ENCODE assay signal across 16 cellular contexts in genomic region chr9:124353811-124354274, GRCh38.
A peak's percentile ranks its signal among the peaks of the same experiment; 100 is the strongest.
DNase-seq lines count a peak whose midpoint lies in the region; ATAC-seq, FAIRE-seq and TF ChIP-seq lines count a peak whose summit lies in the region.
"Had no signal": no experiment of that assay in that cellular context is flagged by ENCODE, and none has a peak within 500 bp of the region (broad histone marks: within the 10 kb centered on the region; RNA-seq: fewer than 3 reads in every experiment).

No MANE protein-coding gene starts in this region.

- H2BK15ac ChIP-seq in H9 (ENCODE audit: low read depth, low read length), result no peak overlapping the region

- no peak for ATAC-seq in stimulated activated naive CD8-positive, alpha-beta T cell treated with anti-CD3 and anti-CD28 coated beads, Interleukin-15, Interleukin-2, amounts not matched to agents 100 U/mL and 50 U/mL, for 24 hours
- ATAC-seq in HG03521 (IDR thresholded peaks at IDR 0.05; ENCODE audit: unreplicated experiment), result no peak

- no peak overlapping the region for H2AK5ac ChIP-seq in H9 (ENCODE audit: insufficient read length, low read length)

- no peak overlapping the region for H2BK5ac ChIP-seq in H9 (ENCODE audit: insufficient read length, low read length)

- H3K14ac ChIP-seq in H9 (ENCODE audit: insufficient read depth, low read length), result no peak overlapping the region

- H3K27ac Mint-ChIP-seq in stimulated activated naive CD8-positive, alpha-beta T cell treated with anti-CD3 and anti-CD28 coated beads, Interleukin-15, Interleukin-2, amounts not matched to agents 100 ng/mL and 50 ng/mL, for 24 hours, result peak overlapping the region; percentile 22
- H3K27ac Mint-ChIP-seq in astrocyte (ENCODE audit: unreplicated experiment) (peak overlapping the region; percentile 63), H9 (peak overlapping the region in 1 of 3 experiments; percentile 37; a peak in 1 of 7 replicates)
- H3K27ac Mint-ChIP-seq: activated T-helper 1 cell treated with anti-CD3 and anti-CD28 coated beads, Interleukin-12 subunit alpha, Interleukin-12 subunit beta, Interleukin-2, Interleukin-4 antibody, amounts not matched to agents 30 ng/mL and 10 ng/mL and 1 ng/mL, durations not matched to agents 14 hours and 24 hours and 36 hours had no signal

- H4K20me1 ChIP-seq in astrocyte (ENCODE audit: insufficient read depth, low read length) (peaks cover 98% of the 10 kb centered on the region), H9 (ENCODE audit: control insufficient read depth, insufficient read depth, insufficient read length) (no peaks in the 10 kb centered on the region)

- peaks cover 19% of the 10 kb centered on the region for H3K4me1 Mint-ChIP-seq in stimulated activated naive CD8-positive, alpha-beta T cell treated with anti-CD3 and anti-CD28 coated beads, Interleukin-15, Interleukin-2, amounts not matched to agents 100 ng/mL and 50 ng/mL, for 24 hours (ENCODE audit: low read depth)
- H3K4me1 Mint-ChIP-seq in astrocyte (ENCODE audit: low read depth, unreplicated experiment) (peaks cover 12% of the 10 kb centered on the region), H9 (peaks cover 5 to 19% of the 10 kb centered on the region in 2 experiments; a peak in 3 of 4 replicates)

- no peaks in the 10 kb centered on the region for H3K9me3 ChIP-seq in astrocyte (ENCODE audit: insufficient read depth, low read depth, low read length)
- no peaks in the 10 kb centered on the region for H3K9me3 ChIP-seq in H9 (ENCODE audit: control insufficient read depth, low read depth, low read length)
- H3K9me3 ChIP-seq: testis had no signal

- H3K4me1 ChIP-seq in astrocyte (ENCODE audit: insufficient read depth, low read length) (no peaks in the 10 kb centered on the region), H9 (ENCODE audit: insufficient read depth, low read length) (no peaks in the 10 kb centered on the region)
- H3K4me1 ChIP-seq: testis had no signal

- no peak overlapping the region for H2BK12ac ChIP-seq in H9 (ENCODE audit: insufficient read length, low read depth, low read length)

- TF ChIP-seq CTCF in astrocyte (IDR thresholded peaks at IDR 0.05; ENCODE audit: insufficient read depth, low read depth, low read length) (no peak), H9 (conservative IDR thresholded peaks at IDR 0.05) (no peak)

- H3K23ac ChIP-seq in H9 (ENCODE audit: insufficient read length, low read depth, low read length), result no peak overlapping the region

- H3T11ph ChIP-seq in H9 (ENCODE audit: low read length), result no peak overlapping the region

- H3K18ac ChIP-seq in H9 (ENCODE audit: insufficient read length, low read depth, low read length), result no peak overlapping the region

- H3K27me3 ChIP-seq in astrocyte (ENCODE audit: insufficient read depth, low read length) (no peaks in the 10 kb centered on the region), H9 (ENCODE audit: insufficient read depth, low read length) (no peaks in the 10 kb centered on the region)
- H3K27me3 ChIP-seq: testis had no signal

- no peak overlapping the region for H2AFZ ChIP-seq in astrocyte (ENCODE audit: low read depth, low read length)
- no peak overlapping the region for H2AFZ ChIP-seq in H9 (ENCODE audit: low read length)

- H3K4me3 ChIP-seq in astrocyte (ENCODE audit: insufficient read depth, low read depth, low read length), result no peak overlapping the region
- H3K4me3 ChIP-seq: SK-N-MC, testis had no signal

- H3K27ac ChIP-seq in astrocyte (ENCODE audit: low read depth, low read length), result no peak overlapping the region
- no peak overlapping the region for H3K27ac ChIP-seq in H9 (ENCODE audit: insufficient read length, low read depth, low read length)
- H3K27ac ChIP-seq: SK-N-MC, testis had no signal

- no CpG with 5 or more reads among the region's 4 CpGs for WGBS in H9 (ENCODE audit: extremely low coverage, insufficient read length, low lambda C conversion rate)

- no peak for FAIRE-seq in astrocyte (lab: Jason Lieb, UNC)
- FAIRE-seq: colon had no signal

- H3K79me1 ChIP-seq in H9 (ENCODE audit: insufficient read depth, low read depth, low read length, poor library complexity, severe bottlenecking), result no peaks in the 10 kb centered on the region

- no peak overlapping the region for H4K8ac ChIP-seq in H9 (replicated peaks; ENCODE audit: insufficient read length, low read depth, low read length)

- peaks cover 48% of the 10 kb centered on the region for H3K36me3 ChIP-seq in astrocyte (ENCODE audit: insufficient read depth, low read length)

- no peaks in the 10 kb centered on the region for H3K9me3 Mint-ChIP-seq in stimulated activated naive CD8-positive, alpha-beta T cell treated with anti-CD3 and anti-CD28 coated beads, Interleukin-15, Interleukin-2, amounts not matched to agents 100 ng/mL and 50 ng/mL, for 24 hours
- H3K9me3 Mint-ChIP-seq in astrocyte (ENCODE audit: unreplicated experiment) (no peaks in the 10 kb centered on the region), H9 (no peaks in the 10 kb centered on the region)
- H3K9me3 Mint-ChIP-seq: activated T-helper 1 cell treated with anti-CD3 and anti-CD28 coated beads, Interleukin-12 subunit alpha, Interleukin-12 subunit beta, Interleukin-2, Interleukin-4 antibody, amounts not matched to agents 30 ng/mL and 10 ng/mL and 1 ng/mL, durations not matched to agents 14 hours and 24 hours and 36 hours had no signal

- no peaks in the 10 kb centered on the region for H3K23me2 ChIP-seq in H9 (ENCODE audit: insufficient read length, low read depth, low read length, poor library complexity, severe bottlenecking)

- no peak overlapping the region for H3K56ac ChIP-seq in H9 (ENCODE audit: insufficient read length, low read depth, low read length)

- H2BK120ac ChIP-seq in H9 (ENCODE audit: low read depth, low read length, poor library complexity, severe bottlenecking), result no peak overlapping the region

- DNase-seq in stimulated activated naive CD8-positive, alpha-beta T cell treated with anti-CD3 and anti-CD28 coated beads, Interleukin-15, Interleukin-2, amounts not matched to agents 100 U/mL and 50 U/mL, for 24 hours, result no peak
- DNase-seq in astrocyte (ENCODE audit: low read depth) (peak; percentile 22), kidney tubule cell (ENCODE audit: low spot score) (peak; percentile 80), H9 (no peak), NCI-H2171 treated with DMSO at 0.1 percent for 48 hours (lab: John Stamatoyannopoulos, UW) (no peak), OCI-M2 (lab: John Stamatoyannopoulos, UW; ENCODE audit: unreplicated experiment) (no peak)
- DNase-seq: GF-D8, glutamatergic neuron, NCI-H1436, NCI-H774 had no signal

- no peak overlapping the region for H2BK20ac ChIP-seq in H9 (ENCODE audit: low read depth, low read length, poor library complexity, severe bottlenecking)

- H3K79me2 ChIP-seq in astrocyte (ENCODE audit: insufficient read depth, low read length) (peaks cover 62% of the 10 kb centered on the region), H9 (ENCODE audit: insufficient read depth, low read length) (peaks cover 2% of the 10 kb centered on the region; the same call in 1 of the 2 replicates)

- no peak overlapping the region for H4K5ac ChIP-seq in H9 (ENCODE audit: insufficient read length, low read depth, low read length)

- no peak overlapping the region for H3K4ac ChIP-seq in H9 (ENCODE audit: low read depth, low read length)

- peaks cover 49% of the 10 kb centered on the region for H3K36me3 Mint-ChIP-seq in stimulated activated naive CD8-positive, alpha-beta T cell treated with anti-CD3 and anti-CD28 coated beads, Interleukin-15, Interleukin-2, amounts not matched to agents 100 ng/mL and 50 ng/mL, for 24 hours (ENCODE audit: low read depth)
- peaks cover 15% of the 10 kb centered on the region for H3K36me3 Mint-ChIP-seq in astrocyte (ENCODE audit: low read depth, unreplicated experiment)
- peaks cover 22 to 53% (median 47%) of the 10 kb centered on the region in 3 experiments; a peak in 6 of 7 replicates for H3K36me3 Mint-ChIP-seq in H9 (ENCODE audit: insufficient read depth in 1 of 3, low read depth in 3 of 3)

- no peaks in the 10 kb centered on the region for H3K27me3 Mint-ChIP-seq in stimulated activated naive CD8-positive, alpha-beta T cell treated with anti-CD3 and anti-CD28 coated beads, Interleukin-15, Interleukin-2, amounts not matched to agents 100 ng/mL and 50 ng/mL, for 24 hours
- no peaks in the 10 kb centered on the region for H3K27me3 Mint-ChIP-seq in astrocyte (ENCODE audit: low read depth, unreplicated experiment)
- H3K27me3 Mint-ChIP-seq in H9 (ENCODE audit: low read depth), result no peaks in the 10 kb centered on the region

- H4K91ac ChIP-seq in H9 (ENCODE audit: insufficient read length, low read depth, low read length), result no peak overlapping the region

- H3K4me2 ChIP-seq in astrocyte (ENCODE audit: low read length) (no peak overlapping the region), H9 (ENCODE audit: insufficient read depth, insufficient read length, low read length) (no peak overlapping the region)

- no peak overlapping the region for H3K9ac ChIP-seq in astrocyte (ENCODE audit: low read length)
- no peak overlapping the region for H3K9ac ChIP-seq in H9 (ENCODE audit: extremely low read depth, insufficient read length, low read length)

- H3K4me3 Mint-ChIP-seq in stimulated activated naive CD8-positive, alpha-beta T cell treated with anti-CD3 and anti-CD28 coated beads, Interleukin-15, Interleukin-2, amounts not matched to agents 100 ng/mL and 50 ng/mL, for 24 hours, result no peak overlapping the region
- H3K4me3 Mint-ChIP-seq in astrocyte (ENCODE audit: unreplicated experiment) (no peak overlapping the region), H9 (no peak overlapping the region)
- H3K4me3 Mint-ChIP-seq: activated T-helper 1 cell treated with anti-CD3 and anti-CD28 coated beads, Interleukin-12 subunit alpha, Interleukin-12 subunit beta, Interleukin-2, Interleukin-4 antibody, amounts not matched to agents 30 ng/mL and 10 ng/mL and 1 ng/mL, durations not matched to agents 14 hours and 24 hours and 36 hours had no signal

Comparison
In these comparisons a context has a peak if more than half of its experiments do, and no peak if none do; other contexts are left out.
1. DNase-seq: peak in astrocyte (single experiment) and kidney tubule cell (single experiment); none in stimulated activated naive CD8-positive, alpha-beta T cell treated with anti-CD3 and anti-CD28 coated beads, Interleukin-15, Interleukin-2, amounts not matched to agents 100 U/mL and 50 U/mL, for 24 hours (single experiment), H9 (single experiment), NCI-H2171 treated with DMSO at 0.1 percent for 48 hours (single experiment) and OCI-M2 (single experiment).